9 cellular contexts compared by ENCODE assay signal in genomic region chr16:50781043-50781442, GRCh38. TPM values are rescaled to one million over a fixed set of nuclear protein-coding genes. Genes with fewer than 3 reads are reported as not detected.
DNase-seq lines count a peak whose midpoint lies in the region; ATAC-seq and TF ChIP-seq lines count a peak whose summit lies in the region.
"Had no signal": no experiment of that assay in that cellular context is flagged by ENCODE, and none has a peak within 500 bp of the region (broad histone marks: within the 10 kb centered on the region; RNA-seq: fewer than 3 reads in every experiment).

No MANE protein-coding gene starts in this region.

- no peak for TF ChIP-seq POLR2A in esophagus muscularis mucosa (IDR thresholded peaks at IDR 0.05; ENCODE audit: low read depth)

- no peaks in the 10 kb centered on the region for H3K27me3 Mint-ChIP-seq in activated naive CD4-positive, alpha-beta T cell treated with anti-CD3 and anti-CD28 coated beads, Interleukin-2, amount 10 ng/mL, durations not matched to agents 7 days and 5 days
- H3K27me3 Mint-ChIP-seq in effector memory CD8-positive, alpha-beta T cell: no peaks in the 10 kb centered on the region

- H3K27ac Mint-ChIP-seq in activated naive CD4-positive, alpha-beta T cell treated with anti-CD3 and anti-CD28 coated beads, Interleukin-2, amount 10 ng/mL, durations not matched to agents 7 days and 5 days: peak overlapping the region; percentile 93
- H3K27ac Mint-ChIP-seq in effector memory CD8-positive, alpha-beta T cell: peak overlapping the region; percentile 82

- H3K9me3 ChIP-seq in Panc1 (ENCODE audit: control insufficient read depth, insufficient read depth, low read depth, low read length) (no peaks in the 10 kb centered on the region), neutrophil (no peaks in the 10 kb centered on the region), esophagus muscularis mucosa (no peaks in the 10 kb centered on the region)

- H3K27ac ChIP-seq in Panc1 (ENCODE audit: low read length) (no peak overlapping the region), neutrophil (peak overlapping the region; percentile 37), esophagus muscularis mucosa (replicated peaks in 1 of 4) (no peak overlapping the region)

- in situ Hi-C loops in Panc1 (cut with HindIII; ENCODE audit: low pct_unique_long_range_greater_than_20kb, low sequenced_read_pairs): no loop called here

- POLR2A ChIA-PET in Panc1 (lab: Charles Lee): no interaction called here

- peaks cover 31% of the 10 kb centered on the region for H3K4me1 Mint-ChIP-seq in activated naive CD4-positive, alpha-beta T cell treated with anti-CD3 and anti-CD28 coated beads, Interleukin-2, amount 10 ng/mL, durations not matched to agents 7 days and 5 days
- peaks cover 23 to 39% of the 10 kb centered on the region in 2 donors for H3K4me1 Mint-ChIP-seq in effector memory CD8-positive, alpha-beta T cell (ENCODE audit: low read depth in 2 of 2)

- H3K27me3 ChIP-seq in Panc1 (ENCODE audit: control insufficient read depth, insufficient read depth, low read length) (no peaks in the 10 kb centered on the region), neutrophil (no peaks in the 10 kb centered on the region), esophagus muscularis mucosa (no peaks in the 10 kb centered on the region)

- no peaks in the 10 kb centered on the region; the same call in 1 of the 2 replicates for H3K36me3 ChIP-seq in Panc1 (ENCODE audit: control insufficient read depth, insufficient read depth, low read length)
- peaks cover 91% of the 10 kb centered on the region for H3K36me3 ChIP-seq in neutrophil
- H3K36me3 ChIP-seq in esophagus muscularis mucosa: peaks cover 21 to 88% (median 58%) of the 10 kb centered on the region in 4 donors

- H3K4me3 Mint-ChIP-seq in activated naive CD4-positive, alpha-beta T cell treated with anti-CD3 and anti-CD28 coated beads, Interleukin-2, amount 10 ng/mL, durations not matched to agents 7 days and 5 days: no peak overlapping the region
- peak overlapping the region; percentile 30 to 56 for H3K4me3 Mint-ChIP-seq in effector memory CD8-positive, alpha-beta T cell

- no peak for DNase-seq in activated naive CD4-positive, alpha-beta T cell treated with anti-CD3 and anti-CD28 coated beads, Interleukin-2, amount 10 ng/mL, durations not matched to agents 7 days and 5 days
- no peak for DNase-seq in activated naive CD4-positive, alpha-beta T cell treated with anti-CD3 and anti-CD28 coated beads, Interleukin-2, amount 50 U/mL, for 16 hours
- DNase-seq in Panc1 (ENCODE audit: low read depth, low spot score): no peak
- DNase-seq in effector memory CD8-positive, alpha-beta T cell: no peak
- DNase-seq in germinal center (ENCODE audit: low spot score): no peak
- DNase-seq in esophagus muscularis mucosa (ENCODE audit: extremely low spot score): no peak
- DNase-seq in SHP77 (lab: John Stamatoyannopoulos, UW): no peak
- DNase-seq: NCI-H1417 treated with DMSO at 0.1 percent for 48 hours had no signal

- TF ChIP-seq EP300 in esophagus muscularis mucosa (IDR thresholded peaks at IDR 0.05): no peak

- no TSS peak for BruUV-seq in Panc1 (replicated peaks; lab: Mats Ljungman, UMichigan)

- H3K4me1 ChIP-seq in Panc1 (ENCODE audit: control insufficient read depth, insufficient read depth, low read length) (no peaks in the 10 kb centered on the region), neutrophil (ENCODE audit: control insufficient read depth in 1 of 2, insufficient read depth in 1 of 2, low read depth in 1 of 2, low read length in 1 of 2) (no peaks in the 10 kb centered on the region), esophagus muscularis mucosa (no peaks in the 10 kb centered on the region)

- TF ChIP-seq CTCF in Panc1 (IDR thresholded peaks at IDR 0.05) (peak; percentile 28; the same call in 1 of the 2 replicates), neutrophil (IDR thresholded peaks at IDR 0.05) (no peak), esophagus muscularis mucosa (IDR thresholded peaks at IDR 0.05) (no peak)

- no peaks in the 10 kb centered on the region for H3K9me3 Mint-ChIP-seq in activated naive CD4-positive, alpha-beta T cell treated with anti-CD3 and anti-CD28 coated beads, Interleukin-2, amount 10 ng/mL, durations not matched to agents 7 days and 5 days
- H3K9me3 Mint-ChIP-seq in effector memory CD8-positive, alpha-beta T cell: no peaks in the 10 kb centered on the region

- CTCF ChIA-PET in activated naive CD4-positive, alpha-beta T cell treated with anti-CD3 and anti-CD28 coated beads, Interleukin-2, amount 10 ng/mL, durations not matched to agents 7 days and 5 days (lab: Charles Lee): interaction anchor here (0.6 to 1.4 kb wide), 8 partner anchors 11 to 1335 kb away, joined by 3 to 5 read pairs (median 3); no protein-coding TSS in a partner anchor
- CTCF ChIA-PET in Panc1 (lab: Charles Lee): no interaction called here

- H3K4me3 ChIP-seq in Panc1 (ENCODE audit: low read depth in 2 of 2, low read length in 2 of 2) (no peak overlapping the region), neutrophil (ENCODE audit: low read depth in 1 of 2, low read length in 1 of 2) (no peak overlapping the region), esophagus muscularis mucosa (no peak overlapping the region)

- no peak for ATAC-seq in Panc1
- ATAC-seq in effector memory CD8-positive, alpha-beta T cell (replicated peaks): peak; percentile 66

- intact Hi-C loops in Panc1 (cut with micrococcal nuclease; ENCODE audit: unreplicated experiment) (no loop called here), esophagus muscularis mucosa (cut with DNase I) (no loop called here)

- WGBS in esophagus muscularis mucosa: 87% methylated on average over 7 of the region's 7 CpGs

- peaks cover 71% of the 10 kb centered on the region for H3K36me3 Mint-ChIP-seq in activated naive CD4-positive, alpha-beta T cell treated with anti-CD3 and anti-CD28 coated beads, Interleukin-2, amount 10 ng/mL, durations not matched to agents 7 days and 5 days
- peaks cover 95% of the 10 kb centered on the region for H3K36me3 Mint-ChIP-seq in effector memory CD8-positive, alpha-beta T cell (ENCODE audit: insufficient read depth)

RNA-seq across cellular contexts. Expression of gene CYLD, which starts 39.2 kb away (rescaled TPM):
- total RNA-seq in Panc1 (2021; ENCODE audit: unreplicated experiment) (10.1 TPM), esophagus muscularis mucosa (10 to 100 TPM; 40.1 to 46.4 (median 40.8) TPM)
- 3.3 TPM for polyA plus RNA-seq in Panc1 (2012; ENCODE audit: insufficient read length)
